Comparison of ENCODE assay signal across 8 cellular contexts in the genomic region with DNA sequence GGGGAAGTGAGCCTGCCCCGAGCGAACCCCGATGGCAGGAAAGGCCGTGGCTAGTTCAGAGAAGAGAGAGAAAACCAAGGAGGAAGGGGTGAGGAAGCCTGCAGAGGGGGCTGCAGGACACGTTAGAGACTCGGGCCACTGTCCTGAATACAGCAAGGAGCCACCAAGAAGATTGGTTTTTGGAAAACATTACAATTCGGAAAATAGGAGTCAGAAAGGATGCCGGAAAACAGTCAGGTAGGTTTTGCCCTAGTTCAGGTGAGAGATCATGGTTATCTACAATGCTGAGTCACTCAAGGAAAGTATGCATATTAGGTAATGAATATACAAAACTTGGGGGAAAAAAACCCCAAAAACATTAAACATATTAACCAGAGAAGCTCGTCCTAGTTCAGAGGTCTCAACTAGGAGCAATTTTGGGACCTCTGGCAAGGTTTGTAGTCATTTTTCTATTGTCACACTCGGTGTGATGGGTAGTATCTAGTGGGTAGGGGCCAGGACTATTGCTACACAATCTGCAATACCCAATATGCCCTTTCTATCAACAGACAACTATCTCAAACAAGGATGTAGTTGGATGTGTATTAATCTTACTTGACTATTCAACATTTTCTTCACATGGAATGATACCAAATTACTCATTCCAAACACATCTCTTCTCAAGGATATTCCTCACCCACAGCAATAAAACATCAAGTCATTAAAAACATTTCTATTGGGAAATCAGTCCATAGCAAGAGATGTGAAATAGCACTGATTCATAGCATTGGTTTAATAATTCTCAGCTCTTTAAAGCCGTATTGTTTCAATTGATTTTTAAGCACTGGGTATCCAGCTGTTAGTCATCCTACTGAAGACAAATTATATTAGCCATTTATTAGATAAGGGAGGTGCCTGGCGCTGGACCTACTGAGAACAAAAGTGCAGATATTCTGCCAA.
A peak's percentile ranks its signal among the peaks of the same experiment; 100 is the strongest.
DNase-seq lines count a peak whose midpoint lies in the region; TF ChIP-seq lines count a peak whose summit lies in the region.

No MANE protein-coding gene starts in this region.

- in situ Hi-C loops in HAP-1 (cut with MboI; ENCODE audit: low sequenced_read_pairs): no loop called here

- H3F3A ChIP-seq in SK-N-SH (replicated peaks; ENCODE audit: insufficient read depth): peaks cover 27% of the 10 kb centered on the region

- H3K36me3 ChIP-seq in HAP-1 (replicated peaks) (no peaks in the 10 kb centered on the region), SK-N-SH (replicated peaks in 1 of 2; ENCODE audit: control insufficient read depth in 1 of 2, insufficient read depth in 2 of 2, low read length in 1 of 2) (peaks cover 0 to 5% of the 10 kb centered on the region in 2 experiments), ascending aorta (no peaks in the 10 kb centered on the region)

- TF ChIP-seq EP300 in SK-N-SH (IDR thresholded peaks at IDR 0.05; ENCODE audit: borderline replicate concordance in 1 of 2, low read depth in 1 of 2, low read length in 1 of 2): peak; percentile 77 to 81

- H4K20me1 ChIP-seq in SK-N-SH (ENCODE audit: insufficient read depth): no peaks in the 10 kb centered on the region

- WGBS in SK-N-SH (ENCODE audit: low lambda C conversion rate): 70% methylated on average over 12 of the region's 12 CpGs

- no peaks in the 10 kb centered on the region for H3K79me2 ChIP-seq in SK-N-SH (ENCODE audit: insufficient read depth)

- no peak overlapping the region for H3K9ac ChIP-seq in SK-N-SH

- no peaks in the 10 kb centered on the region for H3K4me1 ChIP-seq in HAP-1
- H3K4me1 ChIP-seq in SK-N-SH (ENCODE audit: control insufficient read depth in 1 of 2, insufficient read depth in 2 of 2, low read depth in 1 of 2, low read length in 1 of 2): peaks cover 9% of the 10 kb centered on the region in 2 experiments; a peak in 3 of 4 replicates
- peaks cover 0 to 16% of the 10 kb centered on the region in 2 donors for H3K4me1 ChIP-seq in ascending aorta

- intact Hi-C loops in ascending aorta (cut with DNase I): loop anchor here (5.0 kb wide), 3 partner anchors 39 to 366 kb away; no protein-coding TSS in a partner anchor

- H3K27ac ChIP-seq in AG04450 (ENCODE audit: low read depth, low read length) (no peak overlapping the region), SK-N-SH (ENCODE audit: low read depth in 2 of 2, low read length in 1 of 2) (peak overlapping the region; percentile 76 to 82), ascending aorta (no peak overlapping the region)

- TF ChIP-seq CTCF in AG04450 (IDR thresholded peaks at IDR 0.05; ENCODE audit: low read depth, low read length) (peak; percentile 51), SK-N-SH (IDR thresholded peaks at IDR 0.05) (peak; percentile 42), ascending aorta (IDR thresholded peaks at IDR 0.05) (peak; percentile 31 to 72 (median 70)), GM10266 (IDR thresholded peaks at IDR 0.05; ENCODE audit: control insufficient read depth, insufficient read depth, low read depth, missing control alignments) (no peak)

- no peaks in the 10 kb centered on the region for H3K27me3 ChIP-seq in AG04450 (ENCODE audit: control insufficient read depth, insufficient read depth, low read length)
- no peaks in the 10 kb centered on the region for H3K27me3 ChIP-seq in HAP-1 (ENCODE audit: low read depth)
- no peaks in the 10 kb centered on the region for H3K27me3 ChIP-seq in SK-N-SH (ENCODE audit: insufficient read depth)
- H3K27me3 ChIP-seq in ascending aorta: no peaks in the 10 kb centered on the region

- no peak overlapping the region for H3K4me3 ChIP-seq in AG04450 (ENCODE audit: low read depth, low read length)
- no peak overlapping the region for H3K4me3 ChIP-seq in HAP-1
- H3K4me3 ChIP-seq in SK-N-SH (ENCODE audit: low read depth in 2 of 2, low read length in 1 of 2): no peak overlapping the region
- peak overlapping the region in 1 of 2 donors; percentile 9 for H3K4me3 ChIP-seq in ascending aorta

- CTCF ChIA-PET in AG04450 (lab: Charles Lee): interaction anchor here (0.6 to 1.3 kb wide), 2 partner anchors 27 to 339 kb away, joined by 3 read pairs; no protein-coding TSS in a partner anchor
- CTCF ChIA-PET in SK-N-SH (lab: Yijun Ruan, JAX): interaction anchor here (1.4 to 2.1 kb wide), 4 partner anchors 13 to 365 kb away, joined by 3 to 8 read pairs (median 4); no protein-coding TSS in a partner anchor

- H3K9me2 ChIP-seq in SK-N-SH: no peaks in the 10 kb centered on the region

- DNase-seq in AG04450 (ENCODE audit: low read depth, low spot score): peak; percentile 18
- DNase-seq in HAP-1 (ENCODE audit: low spot score in 2 of 2): peak; percentile 48 to 68
- DNase-seq in SK-N-SH: peak; percentile 25
- peak in 1 of 2 donors; percentile 68 for DNase-seq in ascending aorta (ENCODE audit: low spot score in 2 of 2)
- peak; percentile 79 for DNase-seq in iPS-NIHi7 (ENCODE audit: extremely low spot score)
- DNase-seq in stimulated activated CD4-positive, alpha-beta T cell treated with anti-CD3 and anti-CD28 coated beads, Interleukin-12 subunit alpha, Interleukin-12 subunit beta, amount 100 ng/mL, for 48 hours (ENCODE audit: low read depth in 2 of 3, low spot score in 1 of 3): peak; percentile 25 to 42 (median 40)
- DNase-seq in GM10266 (ENCODE audit: extremely low spot score): no peak
- no peak for DNase-seq in NCI-H1092 treated with DMSO at 0.1 percent for 48 hours (lab: John Stamatoyannopoulos, UW)

- POLR2A ChIA-PET in AG04450 (lab: Yijun Ruan, JAX) (interaction anchor here (0.7 kb wide), 1 partner anchor 77 kb away, joined by 4 read pairs; no protein-coding TSS in a partner anchor), SK-N-SH (lab: Yijun Ruan, JAX) (no interaction called here)

- TF ChIP-seq RAD21 in SK-N-SH (IDR thresholded peaks at IDR 0.05; ENCODE audit: low read length): peak; percentile 47

- H3K9me3 ChIP-seq in AG04450 (ENCODE audit: control insufficient read depth, insufficient read depth, low read length) (no peaks in the 10 kb centered on the region), HAP-1 (no peaks in the 10 kb centered on the region), SK-N-SH (0 out of 2 replicates have a peak, but pooled peaks cover 6% of the 10 kb centered on the region), ascending aorta (no peaks in the 10 kb centered on the region)

- H2AFZ ChIP-seq in SK-N-SH (ENCODE audit: low read depth): no peak overlapping the region

- no peak overlapping the region for H3K4me2 ChIP-seq in SK-N-SH

TF ChIP-seq in SK-N-SH, 30 proteins besides CTCF, POLR2A, EP300 and RAD21 (continues in another document):
- TF ChIP-seq FOXM1 (IDR thresholded peaks at IDR 0.05; ENCODE audit: low read depth) (no peak), RXRA (IDR thresholded peaks at IDR 0.05; ENCODE audit: borderline replicate concordance, low read depth) (no peak), RFX5 (IDR thresholded peaks at IDR 0.05; ENCODE audit: low read length) (no peak), SMC3 (IDR thresholded peaks at IDR 0.05; ENCODE audit: low read depth, low read length) (no peak; the same call in 1 of the 2 replicates), TCF12 (IDR thresholded peaks at IDR 0.05) (peak; percentile 80), TEAD4 (IDR thresholded peaks at IDR 0.05; ENCODE audit: borderline replicate concordance, insufficient read depth) (0 out of 2 replicates have a peak, but pooled peaks have one; percentile 29), ELF1 (IDR thresholded peaks at IDR 0.05) (no peak), FOXJ3 (CRISPR knock-in tag; IDR thresholded peaks at IDR 0.05) (no peak), NRF1 (IDR thresholded peaks at IDR 0.05; ENCODE audit: low read depth, low read length) (no peak), GATA2 (CRISPR knock-in tag; IDR thresholded peaks at IDR 0.05) (no peak)
- TF ChIP-seq, protein P1, sequence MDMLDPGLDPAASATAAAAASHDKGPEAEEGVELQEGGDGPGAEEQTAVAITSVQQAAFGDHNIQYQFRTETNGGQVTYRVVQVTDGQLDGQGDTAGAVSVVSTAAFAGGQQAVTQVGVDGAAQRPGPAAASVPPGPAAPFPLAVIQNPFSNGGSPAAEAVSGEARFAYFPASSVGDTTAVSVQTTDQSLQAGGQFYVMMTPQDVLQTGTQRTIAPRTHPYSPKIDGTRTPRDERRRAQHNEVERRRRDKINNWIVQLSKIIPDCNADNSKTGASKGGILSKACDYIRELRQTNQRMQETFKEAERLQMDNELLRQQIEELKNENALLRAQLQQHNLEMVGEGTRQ (IDR thresholded peaks at IDR 0.05; ENCODE audit: borderline replicate concordance, low read depth, low read length): no peak
- TF ChIP-seq, protein P2, sequence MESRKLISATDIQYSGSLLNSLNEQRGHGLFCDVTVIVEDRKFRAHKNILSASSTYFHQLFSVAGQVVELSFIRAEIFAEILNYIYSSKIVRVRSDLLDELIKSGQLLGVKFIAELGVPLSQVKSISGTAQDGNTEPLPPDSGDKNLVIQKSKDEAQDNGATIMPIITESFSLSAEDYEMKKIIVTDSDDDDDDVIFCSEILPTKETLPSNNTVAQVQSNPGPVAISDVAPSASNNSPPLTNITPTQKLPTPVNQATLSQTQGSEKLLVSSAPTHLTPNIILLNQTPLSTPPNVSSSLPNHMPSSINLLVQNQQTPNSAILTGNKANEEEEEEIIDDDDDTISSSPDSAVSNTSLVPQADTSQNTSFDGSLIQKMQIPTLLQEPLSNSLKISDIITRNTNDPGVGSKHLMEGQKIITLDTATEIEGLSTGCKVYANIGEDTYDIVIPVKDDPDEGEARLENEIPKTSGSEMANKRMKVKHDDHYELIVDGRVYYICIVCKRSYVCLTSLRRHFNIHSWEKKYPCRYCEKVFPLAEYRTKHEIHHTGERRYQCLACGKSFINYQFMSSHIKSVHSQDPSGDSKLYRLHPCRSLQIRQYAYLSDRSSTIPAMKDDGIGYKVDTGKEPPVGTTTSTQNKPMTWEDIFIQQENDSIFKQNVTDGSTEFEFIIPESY (IDR thresholded peaks at IDR 0.05; ENCODE audit: borderline replicate concordance, low read depth): no peak
- TF ChIP-seq, protein P3, sequence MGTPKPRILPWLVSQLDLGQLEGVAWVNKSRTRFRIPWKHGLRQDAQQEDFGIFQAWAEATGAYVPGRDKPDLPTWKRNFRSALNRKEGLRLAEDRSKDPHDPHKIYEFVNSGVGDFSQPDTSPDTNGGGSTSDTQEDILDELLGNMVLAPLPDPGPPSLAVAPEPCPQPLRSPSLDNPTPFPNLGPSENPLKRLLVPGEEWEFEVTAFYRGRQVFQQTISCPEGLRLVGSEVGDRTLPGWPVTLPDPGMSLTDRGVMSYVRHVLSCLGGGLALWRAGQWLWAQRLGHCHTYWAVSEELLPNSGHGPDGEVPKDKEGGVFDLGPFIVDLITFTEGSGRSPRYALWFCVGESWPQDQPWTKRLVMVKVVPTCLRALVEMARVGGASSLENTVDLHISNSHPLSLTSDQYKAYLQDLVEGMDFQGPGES (IDR thresholded peaks at IDR 0.05; ENCODE audit: low read depth, low read length): no peak

Comparison
In these comparisons a context has a peak if more than half of its experiments do, and no peak if none do; other contexts are left out.
1. DNase-seq: peak in AG04450 (single experiment), HAP-1 (2 of 2), SK-N-SH (single experiment), iPS-NIHi7 (single experiment) and stimulated activated CD4-positive, alpha-beta T cell treated with anti-CD3 and anti-CD28 coated beads, Interleukin-12 subunit alpha, Interleukin-12 subunit beta, amount 100 ng/mL, for 48 hours (3 of 3); none in GM10266 (single experiment) and NCI-H1092 treated with DMSO at 0.1 percent for 48 hours (single experiment).
2. H3K27ac ChIP-seq: peak in SK-N-SH (2 of 2); none in AG04450 (single experiment) and ascending aorta (0 of 2).